ENCODE assay signal across 8 cellular contexts in the genomic region with DNA sequence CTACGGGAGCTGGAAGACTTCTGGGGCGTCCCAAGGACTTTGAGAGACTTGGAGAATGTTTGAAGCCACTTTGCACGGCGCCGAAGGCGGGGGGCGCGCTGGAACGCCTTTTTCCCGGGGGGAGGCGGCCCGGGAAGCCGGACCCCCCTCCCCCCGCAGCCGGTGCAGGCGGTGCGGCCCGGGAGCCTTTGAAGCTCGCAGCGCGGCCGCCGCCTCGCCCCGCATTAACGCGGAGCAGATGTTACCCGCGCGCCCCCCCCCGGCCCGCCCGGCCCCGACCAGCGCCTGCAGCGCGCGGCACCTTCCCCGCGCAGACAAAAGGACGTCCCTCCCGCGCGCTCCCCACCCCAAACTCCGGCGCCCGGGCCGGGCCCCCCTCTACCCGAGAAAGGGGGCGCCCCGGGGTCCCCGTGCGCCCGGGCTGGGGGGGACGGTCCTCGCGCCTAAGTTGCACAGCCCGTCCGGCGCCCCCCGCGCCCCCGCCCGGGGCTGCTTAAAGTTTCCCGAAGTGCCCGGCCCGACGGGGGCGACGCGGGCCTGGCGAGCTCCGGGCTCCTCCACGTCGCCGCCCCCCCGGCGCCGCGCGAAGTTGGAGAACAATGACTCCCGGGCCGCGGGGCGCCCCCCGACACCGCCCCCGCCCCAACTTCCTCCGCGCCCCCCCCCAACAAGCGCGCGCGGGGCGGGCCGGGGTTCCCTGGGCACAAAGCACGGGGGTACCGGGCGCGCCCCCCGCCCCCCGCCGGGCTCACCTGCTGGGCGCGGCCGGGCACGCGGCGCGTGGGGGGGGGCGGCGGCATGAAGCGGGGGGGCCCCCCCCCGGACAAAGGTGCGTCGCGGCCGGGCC. TPM values are rescaled to one million over a fixed set of nuclear protein-coding genes. Genes with fewer than 3 reads are reported as not detected.
DNase-seq lines count a peak whose midpoint lies in the region; ATAC-seq, FAIRE-seq and TF ChIP-seq lines count a peak whose summit lies in the region.

No MANE protein-coding gene starts in this region.

- peak overlapping the region; percentile 93 for H3K27ac ChIP-seq in DOHH2 (ENCODE audit: low read depth, low read length)
- H3K27ac ChIP-seq in aorta (ENCODE audit: low read depth in 1 of 2, low read length in 2 of 2) = no peak overlapping the region

- peaks cover 20% of the 10 kb centered on the region for H3F3A ChIP-seq in DOHH2 (ENCODE audit: control insufficient read depth, insufficient read depth)

- ATAC-seq in natural killer cell (peak in 1 of 3 donors; percentile 7), aorta (ENCODE audit: low FRiP score) (no peak)

- intact Hi-C loops in natural killer cell (cut with micrococcal nuclease) = no loop called here
- intact Hi-C loops in aorta (cut with DNase I) = loop anchor here in 1 of 2 donors (5.0 kb wide), 1 partner anchor 44 kb away; a partner anchor contains a TSS

- H3K36me3 ChIP-seq in DOHH2 (ENCODE audit: control insufficient read depth, low read length) (peaks cover 45% of the 10 kb centered on the region), aorta (ENCODE audit: control insufficient read depth in 1 of 2, insufficient read depth in 2 of 2, low read length in 1 of 2) (no peaks in the 10 kb centered on the region)

- H3K4me1 ChIP-seq in DOHH2 (ENCODE audit: control insufficient read depth, low read length) (peaks cover 48% of the 10 kb centered on the region), aorta (ENCODE audit: control insufficient read depth in 1 of 2, insufficient read depth in 2 of 2, low read length in 2 of 2) (no peaks in the 10 kb centered on the region)

- peaks cover 12% of the 10 kb centered on the region in 2 donors for H3K4me1 Mint-ChIP-seq in natural killer cell

- peak overlapping the region; percentile 90 to 94 for H3K27ac Mint-ChIP-seq in natural killer cell

- no peaks in the 10 kb centered on the region for H3K9me2 ChIP-seq in DOHH2 (replicated peaks; ENCODE audit: control insufficient read depth, low read length)

- H3K4me3 Mint-ChIP-seq in natural killer cell = peak overlapping the region; percentile 99

- FAIRE-seq in D721Med (lab: Jason Lieb, UNC) = no peak

- H3K36me3 Mint-ChIP-seq in natural killer cell = no peaks in the 10 kb centered on the region

- H3K4me2 ChIP-seq in DOHH2 (ENCODE audit: low read length) = peak overlapping the region; percentile 96

- H3K9me3 ChIP-seq in DOHH2 (ENCODE audit: control insufficient read depth, insufficient read depth, low read length) = no peaks in the 10 kb centered on the region
- no peaks in the 10 kb centered on the region for H3K9me3 ChIP-seq in aorta (ENCODE audit: control insufficient read depth, low read length)

- 0 to 2% methylated on average over 38 to 118 of the region's 118 CpGs for WGBS in aorta, 2 donors

- H3K27me3 Mint-ChIP-seq in natural killer cell (ENCODE audit: low read depth in 2 of 2) = no peaks in the 10 kb centered on the region

- H3K27me3 ChIP-seq in DOHH2 (ENCODE audit: control insufficient read depth, low read length) (no peaks in the 10 kb centered on the region), aorta (ENCODE audit: control insufficient read depth in 1 of 2, insufficient read depth in 2 of 2, low read length in 1 of 2) (no peaks in the 10 kb centered on the region)

- TF ChIP-seq CTCF in DOHH2 (IDR thresholded peaks at IDR 0.05; ENCODE audit: low read depth, low read length, poor library complexity, severe bottlenecking) (no peak), epithelial cell of proximal tubule (conservative IDR thresholded peaks at IDR 0.05; ENCODE audit: low read depth, low read length) (no peak), natural killer cell (IDR thresholded peaks at IDR 0.05) (no peak), D721Med (IDR thresholded peaks at IDR 0.05; ENCODE audit: insufficient read depth, missing control alignments) (no peak)

- H3K4me3 ChIP-seq in DOHH2 (ENCODE audit: low read length) (peak overlapping the region; percentile 84), epithelial cell of proximal tubule (ENCODE audit: low read depth, low read length) (peak overlapping the region; percentile 76), aorta (ENCODE audit: low read length in 2 of 2) (peak overlapping the region; percentile 48 to 94)

- H3K79me2 ChIP-seq in DOHH2 (ENCODE audit: control insufficient read depth, low read length) = peaks cover 53% of the 10 kb centered on the region

- no peaks in the 10 kb centered on the region for H3K9me3 Mint-ChIP-seq in natural killer cell

- no peaks in the 10 kb centered on the region for H4K20me1 ChIP-seq in DOHH2 (ENCODE audit: control insufficient read depth, insufficient read depth, low read depth, low read length)

- DNase-seq in KG1 (lab: John Stamatoyannopoulos, UW) (peak; percentile 52), epithelial cell of proximal tubule (ENCODE audit: low read depth) (no peak), natural killer cell (peak; percentile 54), aorta (peak in 1 of 2 donors; percentile 67), D721Med (ENCODE audit: insufficient read length, low spot score) (no peak), midbrain (lab: John Stamatoyannopoulos, UW) (no peak)
- peak; percentile 61 for DNase-seq in activated CD8-positive, alpha-beta memory T cell treated with anti-CD3 and anti-CD28 coated beads, Interleukin-2, amount 50 U/mL, for 4 hours

RNA-seq across cellular contexts. Expression of a gene that starts 0.6 kb away (rescaled TPM):
- 180 and 197 TPM in 2 replicates for total RNA-seq in epithelial cell of proximal tubule
- total RNA-seq in natural killer cell = 10 to 100 TPM; 54.5 to 72.2 (median 64.3) TPM
- total RNA-seq in aorta = 10 to 100 TPM; 32.0 to 50.4 TPM
- polyA plus RNA-seq in aorta = 10 to 100 TPM; 23.7 to 36.2 TPM

RNA-seq across cellular contexts. Expression of a gene that starts 46.5 kb away (rescaled TPM):
- 91.4 and 114 TPM in 2 replicates for total RNA-seq in epithelial cell of proximal tubule
- 100 to 1,000 TPM in 1 of 3 donors, 10 to 100 TPM in 2; 91.2 to 142 (median 99.1) TPM for total RNA-seq in natural killer cell
- 100 to 1,000 TPM; 153 to 155 TPM for total RNA-seq in aorta
- polyA plus RNA-seq in aorta = 100 to 1,000 TPM; 127 to 251 TPM

RNA-seq across cellular contexts. Expression of a gene that starts 59.1 kb away (rescaled TPM):
- total RNA-seq in epithelial cell of proximal tubule (115 and 149 TPM in 2 replicates), natural killer cell (10 to 100 TPM; 55.9 to 66.7 (median 59.0) TPM), aorta (10 to 100 TPM; 60.9 to 63.2 TPM)
- polyA plus RNA-seq in aorta = 100 to 1,000 TPM in 1 of 2 donors, 10 to 100 TPM in 1; 37.6 to 106 TPM

Comparison
In these comparisons a context has a peak if more than half of its experiments do, and no peak if none do; other contexts are left out.
1. DNase-seq: peak in KG1 (single experiment), activated CD8-positive, alpha-beta memory T cell treated with anti-CD3 and anti-CD28 coated beads, Interleukin-2, amount 50 U/mL, for 4 hours (single experiment) and natural killer cell (single experiment); none in epithelial cell of proximal tubule (single experiment), D721Med (single experiment) and midbrain (single experiment).
2. Peak in every context shown above with its lines, with median percentiles within 50 percentile points of each other: H3K4me3 ChIP-seq.